Comparison of ENCODE assay signal across 9 cellular contexts in the genomic region with DNA sequence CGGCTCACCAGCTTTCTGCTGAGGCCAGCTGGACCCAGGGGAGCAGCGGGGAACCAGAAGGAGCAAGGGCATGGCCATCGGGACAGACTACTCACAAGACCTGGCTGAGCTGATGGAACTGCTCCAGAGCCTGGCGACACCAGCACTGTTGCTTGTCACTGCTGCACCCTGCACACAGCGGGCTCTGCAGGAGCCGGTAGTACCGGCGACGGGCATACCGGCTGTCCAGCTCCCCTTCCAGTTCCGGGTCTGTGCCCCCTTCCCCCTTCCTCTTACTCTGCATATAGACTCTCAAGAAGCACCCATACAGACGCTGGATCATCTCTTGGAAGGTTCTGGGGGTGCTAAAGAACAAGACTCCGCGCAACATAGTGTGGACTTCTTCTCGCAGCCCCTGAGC. TPM values are rescaled to one million over a fixed set of nuclear protein-coding genes. Genes with fewer than 3 reads are reported as not detected.
DNase-seq lines count a peak whose midpoint lies in the region; ATAC-seq and TF ChIP-seq lines count a peak whose summit lies in the region.
"Had no signal": no experiment of that assay in that cellular context is flagged by ENCODE, and none has a peak within 500 bp of the region (broad histone marks: within the 10 kb centered on the region; RNA-seq: fewer than 3 reads in every experiment).

No MANE protein-coding gene starts in this region.

- no peak for TF ChIP-seq CTCF in fibroblast of pulmonary artery (IDR thresholded peaks at IDR 0.05; ENCODE audit: low read length, missing control alignments)
- no peak for TF ChIP-seq CTCF in retinal pigment epithelial cell (conservative IDR thresholded peaks at IDR 0.05; ENCODE audit: low read depth, low read length)

- no peak for ATAC-seq in HG03095 (IDR thresholded peaks at IDR 0.05; ENCODE audit: unreplicated experiment)

- H3K9me3 ChIP-seq in SK-N-MC (ENCODE audit: low read depth, low read length): no peaks in the 10 kb centered on the region

- no peak for DNase-seq in SK-N-MC (ENCODE audit: low read depth, low spot score)
- no peak for DNase-seq in fibroblast of pulmonary artery (ENCODE audit: low read depth)
- DNase-seq in retinal pigment epithelial cell (ENCODE audit: low read depth): no peak
- DNase-seq in cerebellum (ENCODE audit: low spot score): no peak
- no peak for DNase-seq in NCI-H1436 treated with DMSO at 0.1 percent for 48 hours (lab: John Stamatoyannopoulos, UW)
- no peak for DNase-seq in DMS 273 treated with DMSO at 0.1 percent for 48 hours (lab: John Stamatoyannopoulos, UW)
- DNase-seq: NCI-H524 treated with DMSO at 0.1 percent for 48 hours had no signal

- peaks cover 14% of the 10 kb centered on the region; the same call in 1 of the 2 replicates for H3K36me3 ChIP-seq in SK-N-MC (ENCODE audit: insufficient read depth, low read length)

- H3K9ac ChIP-seq in SK-N-MC (ENCODE audit: insufficient read length): peak overlapping the region; percentile 96

- H3K4me3 ChIP-seq in GM08714 (ENCODE audit: low read length) (peak overlapping the region; percentile 80), SK-N-MC (peak overlapping the region; percentile 97), fibroblast of pulmonary artery (replicated peaks; ENCODE audit: low read depth, low read length) (peak overlapping the region; percentile 94), retinal pigment epithelial cell (ENCODE audit: low read length) (peak overlapping the region; percentile 87)

- no peak overlapping the region for H3K27ac ChIP-seq in SK-N-MC

RNA-seq across cellular contexts. Expression of gene ANAPC2, which starts 1.0 kb away (rescaled TPM):
- 22.0 TPM for total RNA-seq in cerebellum

RNA-seq across cellular contexts. Expression of gene SSNA1, which starts 1.1 kb away (rescaled TPM):
- 16.4 TPM for total RNA-seq in cerebellum

RNA-seq across cellular contexts. Expression of gene TPRN, which starts 13.2 kb away (rescaled TPM):
- 7.3 TPM for total RNA-seq in cerebellum

RNA-seq across cellular contexts. Expression of gene TMEM210, which starts 15.5 kb away (rescaled TPM):
- not detected for total RNA-seq in cerebellum

RNA-seq across cellular contexts. Expression of gene LRRC26, which starts 17.5 kb away (rescaled TPM):
- total RNA-seq in cerebellum: 0.91 TPM
